ENCODE assay signal across 2 cellular contexts in the genomic region with DNA sequence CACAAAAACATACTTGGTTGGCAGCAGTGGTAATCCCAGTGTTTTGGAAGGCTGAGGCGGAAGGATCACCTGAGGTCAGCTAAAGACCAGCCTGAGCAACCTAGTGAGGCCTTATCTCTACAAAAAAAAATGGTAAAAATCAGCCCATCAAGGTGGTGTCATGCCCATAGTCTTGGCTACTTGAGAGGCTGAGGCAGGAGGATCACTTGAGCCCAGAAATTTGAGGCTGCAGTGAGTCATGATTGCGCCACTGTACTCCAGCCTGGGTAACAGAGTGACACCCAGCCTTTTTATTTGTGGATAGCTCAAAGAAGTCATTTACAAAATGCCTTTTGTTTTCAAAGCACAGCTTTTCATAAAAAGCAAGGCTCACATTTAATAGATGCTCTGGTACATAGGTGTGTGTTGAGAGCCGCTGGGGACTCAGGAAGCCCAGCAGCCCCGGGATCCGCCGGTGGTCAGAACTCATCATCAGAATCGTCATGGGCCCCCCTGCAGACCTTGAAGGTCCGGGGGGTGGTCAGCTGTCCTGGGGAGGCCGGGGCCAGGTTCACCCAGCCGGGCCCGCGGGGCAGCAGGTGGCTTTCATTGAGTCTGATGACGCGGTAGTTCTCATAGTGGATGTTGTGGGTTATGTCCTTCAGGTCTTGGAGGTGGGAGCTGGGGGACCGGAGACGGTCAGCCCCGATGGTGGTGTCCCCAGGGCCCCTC.
TF ChIP-seq lines count a peak whose summit lies in the region.

No MANE protein-coding gene starts in this region.

TF ChIP-seq in A549, 52 proteins besides CTCF, POLR2A, EP300 and RAD21:
- TF ChIP-seq, protein P1, sequence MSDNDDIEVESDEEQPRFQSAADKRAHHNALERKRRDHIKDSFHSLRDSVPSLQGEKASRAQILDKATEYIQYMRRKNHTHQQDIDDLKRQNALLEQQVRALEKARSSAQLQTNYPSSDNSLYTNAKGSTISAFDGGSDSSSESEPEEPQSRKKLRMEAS (IDR thresholded peaks at IDR 0.05): no peak
- TF ChIP-seq FOSL2 (IDR thresholded peaks at IDR 0.05) (no peak), FOSL2 (CRISPR knock-in tag; IDR thresholded peaks at IDR 0.05) (peak; percentile 29; the same call in 1 of the 2 replicates), CEBPB (IDR thresholded peaks at IDR 0.05) (peak in 1 of 2 experiments; percentile 30; a peak in 1 of 4 replicates), PHF8 (IDR thresholded peaks at IDR 0.05; ENCODE audit: borderline replicate concordance, low read depth) (no peak)

TF ChIP-seq in K562, 482 proteins besides CTCF, POLR2A, EP300 and RAD21:
- TF ChIP-seq, protein P2, sequence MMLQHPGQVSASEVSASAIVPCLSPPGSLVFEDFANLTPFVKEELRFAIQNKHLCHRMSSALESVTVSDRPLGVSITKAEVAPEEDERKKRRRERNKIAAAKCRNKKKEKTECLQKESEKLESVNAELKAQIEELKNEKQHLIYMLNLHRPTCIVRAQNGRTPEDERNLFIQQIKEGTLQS (IDR thresholded peaks at IDR 0.05): peak; percentile 50
- TF ChIP-seq, protein P2 (CRISPR knock-in tag; conservative IDR thresholded peaks at IDR 0.05): no peak
- TF ChIP-seq FOSL1 (tag; conservative IDR thresholded peaks at IDR 0.05) (0 out of 2 replicates have a peak, but pooled peaks have one; percentile 13), CEBPG (CRISPR knock-in tag; IDR thresholded peaks at IDR 0.05) (peak; percentile 18; the same call in 1 of the 2 replicates), CEBPG (tag; conservative IDR thresholded peaks at IDR 0.05 in 1 of 2, IDR thresholded peaks at IDR 0.05 in 1 of 2) (no peak), CEBPB (tag; IDR thresholded peaks at IDR 0.05) (peak; percentile 55), ZNF174 (CRISPR knock-in tag; IDR thresholded peaks at IDR 0.05) (no peak)
- TF ChIP-seq, protein P3, sequence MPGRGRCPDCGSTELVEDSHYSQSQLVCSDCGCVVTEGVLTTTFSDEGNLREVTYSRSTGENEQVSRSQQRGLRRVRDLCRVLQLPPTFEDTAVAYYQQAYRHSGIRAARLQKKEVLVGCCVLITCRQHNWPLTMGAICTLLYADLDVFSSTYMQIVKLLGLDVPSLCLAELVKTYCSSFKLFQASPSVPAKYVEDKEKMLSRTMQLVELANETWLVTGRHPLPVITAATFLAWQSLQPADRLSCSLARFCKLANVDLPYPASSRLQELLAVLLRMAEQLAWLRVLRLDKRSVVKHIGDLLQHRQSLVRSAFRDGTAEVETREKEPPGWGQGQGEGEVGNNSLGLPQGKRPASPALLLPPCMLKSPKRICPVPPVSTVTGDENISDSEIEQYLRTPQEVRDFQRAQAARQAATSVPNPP (IDR thresholded peaks at IDR 0.05; ENCODE audit: borderline replicate concordance, insufficient read depth, insufficient read length): no peak
TF ChIP-seq in K562: peak in this region for 4.
